12 cellular contexts compared by ENCODE assay signal in genomic region chr15:55786341-55786740, GRCh38. TPM values are rescaled to one million over a fixed set of nuclear protein-coding genes. Genes with fewer than 3 reads are reported as not detected.
"Had no signal": no experiment of that assay in that cellular context is flagged by ENCODE, and none has a peak within 500 bp of the region (broad histone marks: within the 10 kb centered on the region; RNA-seq: fewer than 3 reads in every experiment).

No MANE protein-coding gene starts in this region.

- DNase-seq: activated CD4-positive, alpha-beta T cell treated with anti-CD3 and anti-CD28 coated beads, Interleukin-2, amount 50 U/mL, for 4 hours; activated CD4-positive, CD25-positive, alpha-beta regulatory T cell treated with anti-CD3 and anti-CD28 coated beads, Interleukin-2, amount 50 U/mL, for 72 hours; activated naive CD4-positive, alpha-beta T cell treated with anti-CD3 and anti-CD28 coated beads for 36 hours; activated naive CD8-positive, alpha-beta T cell treated with anti-CD3 and anti-CD28 coated beads, Interleukin-2, amount 50 U/mL, for 24 hours; aorta; dermis blood vessel endothelial cell; gastrocnemius medialis; heart right ventricle; pancreas; T-helper 9 cell had no signal

- H3K4me1 ChIP-seq: gastrocnemius medialis, heart right ventricle, pancreas had no signal

- H3K27ac Mint-ChIP-seq: activated naive CD4-positive, alpha-beta T cell treated with anti-CD3 and anti-CD28 coated beads for 36 hours; activated naive CD8-positive, alpha-beta T cell treated with anti-CD3 and anti-CD28 coated beads, Interleukin-2, amount 50 U/mL, for 24 hours; activated T-helper 2 cell treated with anti-CD3 and anti-CD28 coated beads, Interferon-gamma antibody, Interleukin-2, Interleukin-4, amounts not matched to agents 10 μg/mL and 5 μg/mL and 100 μg/mL, durations not matched to agents 14 hours and 24 hours and 36 hours; stimulated activated effector memory CD8-positive, alpha-beta T cell treated with anti-CD3 and anti-CD28 coated beads, Interleukin-12 subunit alpha, Interleukin-12 subunit beta, amount 100 ng/mL, for 72 hours had no signal

- H3K4me3 ChIP-seq: gastrocnemius medialis, heart right ventricle, pancreas had no signal

- H3K36me3 Mint-ChIP-seq: stimulated activated effector memory CD8-positive, alpha-beta T cell treated with anti-CD3 and anti-CD28 coated beads, Interleukin-12 subunit alpha, Interleukin-12 subunit beta, amount 100 ng/mL, for 72 hours had no signal

- H3K27ac ChIP-seq: gastrocnemius medialis, heart right ventricle, pancreas had no signal

- H3K4me3 Mint-ChIP-seq: activated naive CD4-positive, alpha-beta T cell treated with anti-CD3 and anti-CD28 coated beads for 36 hours; activated naive CD8-positive, alpha-beta T cell treated with anti-CD3 and anti-CD28 coated beads, Interleukin-2, amount 50 U/mL, for 24 hours; stimulated activated effector memory CD8-positive, alpha-beta T cell treated with anti-CD3 and anti-CD28 coated beads, Interleukin-12 subunit alpha, Interleukin-12 subunit beta, amount 100 ng/mL, for 72 hours had no signal

- H3K36me3 ChIP-seq: gastrocnemius medialis, heart right ventricle, pancreas had no signal

- H3K4me1 Mint-ChIP-seq: activated naive CD8-positive, alpha-beta T cell treated with anti-CD3 and anti-CD28 coated beads, Interleukin-2, amount 50 U/mL, for 24 hours; stimulated activated effector memory CD8-positive, alpha-beta T cell treated with anti-CD3 and anti-CD28 coated beads, Interleukin-12 subunit alpha, Interleukin-12 subunit beta, amount 100 ng/mL, for 72 hours had no signal

- H3K27me3 ChIP-seq: gastrocnemius medialis, heart right ventricle, pancreas had no signal

- ATAC-seq: activated naive CD8-positive, alpha-beta T cell treated with anti-CD3 and anti-CD28 coated beads, Interleukin-2, amount 50 U/mL, for 24 hours; gastrocnemius medialis; heart right ventricle; pancreas; stimulated activated effector memory CD8-positive, alpha-beta T cell treated with anti-CD3 and anti-CD28 coated beads, Interleukin-12 subunit alpha, Interleukin-12 subunit beta, amount 100 ng/mL, for 72 hours had no signal

- H3K9me3 ChIP-seq: gastrocnemius medialis, pancreas had no signal

- H3K9me3 Mint-ChIP-seq: activated naive CD4-positive, alpha-beta T cell treated with anti-CD3 and anti-CD28 coated beads for 36 hours; activated naive CD8-positive, alpha-beta T cell treated with anti-CD3 and anti-CD28 coated beads, Interleukin-2, amount 50 U/mL, for 24 hours; activated T-helper 2 cell treated with anti-CD3 and anti-CD28 coated beads, Interferon-gamma antibody, Interleukin-2, Interleukin-4, amounts not matched to agents 10 μg/mL and 5 μg/mL and 100 μg/mL, durations not matched to agents 14 hours and 24 hours and 36 hours; stimulated activated effector memory CD8-positive, alpha-beta T cell treated with anti-CD3 and anti-CD28 coated beads, Interleukin-12 subunit alpha, Interleukin-12 subunit beta, amount 100 ng/mL, for 72 hours had no signal

RNA-seq across cellular contexts. Expression of gene PRTG, which starts 43.4 kb away (rescaled TPM):
- total RNA-seq: activated naive CD4-positive, alpha-beta T cell treated with anti-CD3 and anti-CD28 coated beads for 36 hours had no signal
